Comparison of ENCODE assay signal across 8 cellular contexts in the genomic region with DNA sequence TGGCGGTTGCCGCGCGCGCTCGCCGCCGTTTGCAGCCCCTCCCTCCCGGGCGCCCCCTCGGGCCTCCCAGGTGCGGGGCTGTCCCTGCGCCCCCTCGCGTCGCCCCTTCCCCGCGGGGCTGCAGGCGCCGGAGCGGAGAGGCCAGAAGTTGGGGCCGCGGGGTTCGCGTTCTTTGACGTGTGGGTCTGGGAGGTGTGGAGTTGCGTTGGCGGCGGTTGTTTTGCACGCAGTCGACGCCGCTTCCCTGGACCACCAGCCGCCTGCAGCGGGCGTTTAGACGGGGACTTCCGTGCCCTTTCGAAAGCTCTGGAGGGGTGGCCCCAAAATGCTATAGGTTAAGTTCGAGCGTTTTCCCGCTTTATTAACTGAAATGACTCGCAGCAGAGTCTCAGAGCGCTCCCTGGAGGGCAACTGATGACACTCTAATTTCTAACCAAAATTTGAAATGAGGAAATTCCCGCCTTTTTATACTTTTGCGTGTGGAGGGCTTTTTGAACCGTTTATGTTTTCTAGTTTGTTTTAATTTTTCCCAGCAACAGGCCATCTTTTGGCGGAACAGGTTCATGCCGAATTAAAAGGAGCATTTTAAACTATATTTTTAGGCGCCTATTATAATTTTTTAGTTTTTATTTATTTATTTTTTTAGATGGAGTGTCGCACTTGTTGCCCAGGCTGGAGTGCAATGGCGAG. TPM values are rescaled to one million over a fixed set of nuclear protein-coding genes. Genes with fewer than 3 reads are reported as not detected.
DNase-seq lines count a peak whose midpoint lies in the region; ATAC-seq and TF ChIP-seq lines count a peak whose summit lies in the region.

No MANE protein-coding gene starts in this region.

- CTCF ChIA-PET in AG04450 (lab: Charles Lee): interaction anchor here (0.6 to 5.7 kb wide), 10 partner anchors 9 to 132 kb away, joined by 3 to 51 read pairs (median 5); no protein-coding TSS in a partner anchor

- DNase-seq in AG04450 (ENCODE audit: low read depth, low spot score) (peak; percentile 59), NCI-H2196 treated with DMSO at 0.1 percent for 48 hours (lab: John Stamatoyannopoulos, UW; ENCODE audit: unreplicated experiment) (peak; percentile 86), cardiac fibroblast (ENCODE audit: low read depth in 2 of 2) (peak; percentile 87 to 90), islet precursor cell (peak; percentile 84)
- peak; percentile 64 to 67 for DNase-seq in stimulated activated CD4-positive, alpha-beta T cell treated with anti-CD3 and anti-CD28 coated beads, Interleukin-15, amount 100 ng/mL, for 1 hour (ENCODE audit: low read depth in 1 of 2, low spot score in 1 of 2)

- TF ChIP-seq CTCF in AG04450 (IDR thresholded peaks at IDR 0.05; ENCODE audit: low read depth, low read length) (peak; percentile 75), WI38 (IDR thresholded peaks at IDR 0.05; ENCODE audit: low read depth, low read length) (peak; percentile 52), cardiac fibroblast (IDR thresholded peaks at IDR 0.05; ENCODE audit: low read depth, low read length) (peak; percentile 57)

- ATAC-seq in GM18870 (IDR thresholded peaks at IDR 0.05; ENCODE audit: unreplicated experiment) (peak; percentile 73), HG03139 (IDR thresholded peaks at IDR 0.05; ENCODE audit: unreplicated experiment) (peak; percentile 49)

- no peaks in the 10 kb centered on the region; the same call in 1 of the 2 replicates for H3K9me3 ChIP-seq in AG04450 (ENCODE audit: control insufficient read depth, insufficient read depth, low read length)

- POLR2A ChIA-PET in AG04450 (lab: Yijun Ruan, JAX): no interaction called here

- H3K27me3 ChIP-seq in AG04450 (ENCODE audit: control insufficient read depth, insufficient read depth, low read length): no peaks in the 10 kb centered on the region

- H3K27ac ChIP-seq in AG04450 (ENCODE audit: low read depth, low read length): peak overlapping the region; percentile 31

- H3K4me3 ChIP-seq in AG04450 (ENCODE audit: low read depth, low read length) (peak overlapping the region; percentile 90), WI38 (ENCODE audit: low read depth, low read length) (peak overlapping the region; percentile 96), cardiac fibroblast (replicated peaks in 1 of 2; ENCODE audit: low read depth in 2 of 2, low read length in 2 of 2) (peak overlapping the region; percentile 76 to 93)

RNA-seq across cellular contexts. Expression of a gene that starts 0.9 kb away (rescaled TPM):
- 31.2 and 49.1 TPM in 2 replicates for polyA plus RNA-seq in AG04450 (2011; rRNA removed)
- polyA minus RNA-seq in AG04450 (2011; rRNA and poly(A)+ RNA removed): 16.0 and 34.2 TPM in 2 replicates

Comparison
In these comparisons a context has a peak if more than half of its experiments do, and no peak if none do; other contexts are left out.
1. Peak in every context shown above with its lines: DNase-seq, ATAC-seq, H3K4me3 ChIP-seq and H3K27ac ChIP-seq.